In genomic region chr3:55718475-55718874, GRCh38 we compare ENCODE assay signal across 18 cellular contexts.
A peak's percentile ranks its signal among the peaks of the same experiment; 100 is the strongest.
DNase-seq lines count a peak whose midpoint lies in the region; ATAC-seq, FAIRE-seq and TF ChIP-seq lines count a peak whose summit lies in the region.
"Had no signal": no experiment of that assay in that cellular context is flagged by ENCODE, and none has a peak within 500 bp of the region (broad histone marks: within the 10 kb centered on the region; RNA-seq: fewer than 3 reads in every experiment).

No MANE protein-coding gene starts in this region.

- H3K27me3 Mint-ChIP-seq in activated CD4-positive, alpha-beta T cell treated with anti-CD3 and anti-CD28 coated beads for 36 hours: peaks cover 8% of the 10 kb centered on the region
- H3K27me3 Mint-ChIP-seq: activated B cell treated with CpG ODN at 0.5 μM for 24 hours; activated CD8-positive, alpha-beta memory T cell treated with anti-CD3 and anti-CD28 coated beads, Interleukin-2, amount 10 ng/mL, durations not matched to agents 7 days and 5 days; memory B cell had no signal

- peak; percentile 19 for FAIRE-seq in G401.6 (lab: Jason Lieb, UNC)

- peaks cover 22% of the 10 kb centered on the region for H3K4me1 ChIP-seq in SJSA1 (replicated peaks)

- no peaks in the 10 kb centered on the region for H3K36me3 Mint-ChIP-seq in activated CD4-positive, alpha-beta T cell treated with anti-CD3 and anti-CD28 coated beads for 36 hours (ENCODE audit: low read depth)
- H3K36me3 Mint-ChIP-seq: activated CD8-positive, alpha-beta memory T cell treated with anti-CD3 and anti-CD28 coated beads, Interleukin-2, amount 10 ng/mL, durations not matched to agents 7 days and 5 days; memory B cell; stimulated activated naive B cell treated with anti-CD40 and anti-IgM and Interleukin-4, amounts not matched to agents 10 μg/mL and 1 μg/mL and 100 μg/mL, for 72 hours; type B pancreatic cell had no signal

- POLR2A ChIA-PET in activated CD4-positive, alpha-beta T cell treated with anti-CD3 and anti-CD28 coated beads for 36 hours (lab: Charles Lee): no interaction called here

- no peaks in the 10 kb centered on the region for H3K36me3 ChIP-seq in SJSA1
- H3K36me3 ChIP-seq: neutrophil had no signal

- H3K27ac Mint-ChIP-seq in activated CD4-positive, alpha-beta T cell treated with anti-CD3 and anti-CD28 coated beads for 36 hours: no peak overlapping the region
- H3K27ac Mint-ChIP-seq: activated B cell treated with CpG ODN at 0.5 μM for 24 hours; activated CD8-positive, alpha-beta memory T cell treated with anti-CD3 and anti-CD28 coated beads, Interleukin-2, amount 10 ng/mL, durations not matched to agents 7 days and 5 days; memory B cell; stimulated activated naive B cell treated with anti-CD40 and anti-IgM and Interleukin-4, amounts not matched to agents 10 μg/mL and 1 μg/mL and 100 μg/mL, for 72 hours; type B pancreatic cell had no signal

- CTCF ChIA-PET in activated CD4-positive, alpha-beta T cell treated with anti-CD3 and anti-CD28 coated beads for 36 hours (lab: Charles Lee): interaction anchor here (1.1 kb wide), 1 partner anchor 10 kb away, joined by 6 read pairs; no protein-coding TSS in a partner anchor

- ATAC-seq in sciatic nerve: peak; percentile 80
- ATAC-seq in activated CD4-positive, alpha-beta T cell treated with anti-CD3 and anti-CD28 coated beads for 36 hours: no peak
- no peak for ATAC-seq in GM18520 (IDR thresholded peaks at IDR 0.05; ENCODE audit: unreplicated experiment)
- ATAC-seq: activated CD8-positive, alpha-beta memory T cell treated with anti-CD3 and anti-CD28 coated beads, Interleukin-2, amount 10 ng/mL, durations not matched to agents 7 days and 5 days; stimulated activated naive B cell treated with anti-CD40 and anti-IgM and Interleukin-4, amounts not matched to agents 10 μg/mL and 1 μg/mL and 100 μg/mL, for 72 hours had no signal

- H3K4me1 Mint-ChIP-seq in activated CD4-positive, alpha-beta T cell treated with anti-CD3 and anti-CD28 coated beads for 36 hours: no peaks in the 10 kb centered on the region
- H3K4me1 Mint-ChIP-seq: activated CD8-positive, alpha-beta memory T cell treated with anti-CD3 and anti-CD28 coated beads, Interleukin-2, amount 10 ng/mL, durations not matched to agents 7 days and 5 days; memory B cell; stimulated activated naive B cell treated with anti-CD40 and anti-IgM and Interleukin-4, amounts not matched to agents 10 μg/mL and 1 μg/mL and 100 μg/mL, for 72 hours had no signal

- no peak overlapping the region for H3K4me3 Mint-ChIP-seq in activated CD4-positive, alpha-beta T cell treated with anti-CD3 and anti-CD28 coated beads for 36 hours
- H3K4me3 Mint-ChIP-seq: activated B cell treated with CpG ODN at 0.5 μM for 24 hours; activated CD8-positive, alpha-beta memory T cell treated with anti-CD3 and anti-CD28 coated beads, Interleukin-2, amount 10 ng/mL, durations not matched to agents 7 days and 5 days; memory B cell; stimulated activated naive B cell treated with anti-CD40 and anti-IgM and Interleukin-4, amounts not matched to agents 10 μg/mL and 1 μg/mL and 100 μg/mL, for 72 hours; type B pancreatic cell had no signal

- H3K27me3 ChIP-seq in SJSA1 (replicated peaks): no peaks in the 10 kb centered on the region
- H3K27me3 ChIP-seq: neutrophil had no signal

- H3K9me3 Mint-ChIP-seq in activated CD4-positive, alpha-beta T cell treated with anti-CD3 and anti-CD28 coated beads for 36 hours (ENCODE audit: low read depth): no peaks in the 10 kb centered on the region
- H3K9me3 Mint-ChIP-seq: activated B cell treated with CpG ODN at 0.5 μM for 24 hours, memory B cell, type B pancreatic cell had no signal

- intact Hi-C loops in sciatic nerve (cut with DNase I): no loop called here
- intact Hi-C loops in activated CD4-positive, alpha-beta T cell treated with anti-CD3 and anti-CD28 coated beads for 36 hours (cut with DNase I, micrococcal nuclease): no loop called here

- peak overlapping the region; percentile 18 for H3K27ac ChIP-seq in SJSA1
- H3K27ac ChIP-seq: KMS-11, neutrophil, PC-9 had no signal

- no peak for TF ChIP-seq CTCF in fibroblast of mammary gland (conservative IDR thresholded peaks at IDR 0.05; ENCODE audit: control insufficient read depth, insufficient read depth, low read depth, low read length)

- no peak overlapping the region for H3K4me3 ChIP-seq in SJSA1
- H3K4me3 ChIP-seq in fibroblast of mammary gland (ENCODE audit: control insufficient read depth, low read depth, low read length): no peak overlapping the region
- H3K4me3 ChIP-seq: PC-9 had no signal

- peak in 1 of 2 experiments; percentile 31 for DNase-seq in SJSA1 (ENCODE audit: low read depth in 1 of 2, low spot score in 2 of 2)
- peak; percentile 19 for DNase-seq in fibroblast of mammary gland (ENCODE audit: low read depth)
- no peak for DNase-seq in sciatic nerve (ENCODE audit: low spot score)
- DNase-seq in activated CD4-positive, alpha-beta T cell treated with anti-CD3 and anti-CD28 coated beads for 36 hours: no peak
- DNase-seq in activated naive CD4-positive, alpha-beta T cell (lab: John Stamatoyannopoulos, UW): no peak
- no peak for DNase-seq in NCI-H1436 treated with DMSO at 0.1 percent for 48 hours (lab: John Stamatoyannopoulos, UW)
- DNase-seq: activated B cell treated with CpG ODN at 0.5 μM for 24 hours; activated CD8-positive, alpha-beta memory T cell treated with anti-CD3 and anti-CD28 coated beads, Interleukin-2, amount 10 ng/mL, durations not matched to agents 7 days and 5 days; NCI-H1436; NCI-H510A treated with DMSO at 0.1 percent for 48 hours; stimulated activated naive B cell treated with anti-CD40 and anti-IgM and Interleukin-4, amounts not matched to agents 10 μg/mL and 1 μg/mL and 100 μg/mL, for 72 hours had no signal

- H3K9me3 ChIP-seq in SJSA1 (replicated peaks): no peaks in the 10 kb centered on the region
- H3K9me3 ChIP-seq: neutrophil had no signal
